In genomic region chr19:40908981-40909380, GRCh38 we compare ENCODE assay signal across 10 cellular contexts. TPM values are rescaled to one million over a fixed set of nuclear protein-coding genes. Genes with fewer than 3 reads are reported as not detected.
DNase-seq lines count a peak whose midpoint lies in the region; ATAC-seq, FAIRE-seq and TF ChIP-seq lines count a peak whose summit lies in the region.
"Had no signal": no experiment of that assay in that cellular context is flagged by ENCODE, and none has a peak within 500 bp of the region (broad histone marks: within the 10 kb centered on the region; RNA-seq: fewer than 3 reads in every experiment).

No MANE protein-coding gene starts in this region.

- peak overlapping the region; percentile 86 for H3K4me2 ChIP-seq in GM23338

- peak; percentile 87 for ATAC-seq in GM23338
- ATAC-seq in GM18867 (IDR thresholded peaks at IDR 0.05; ENCODE audit: unreplicated experiment): no peak
- no peak for ATAC-seq in GM19397 (IDR thresholded peaks at IDR 0.05; ENCODE audit: unreplicated experiment)

- H3K27me3 ChIP-seq in GM23338 (ENCODE audit: insufficient read depth) (no peaks in the 10 kb centered on the region), tibial nerve (no peaks in the 10 kb centered on the region)
- H3K27me3 ChIP-seq: uterus had no signal

- H3F3A ChIP-seq in GM23338 (replicated peaks; ENCODE audit: low read depth): 0 out of 2 replicates have a peak, but pooled peaks cover 2% of the 10 kb centered on the region

- peaks cover 18% of the 10 kb centered on the region for H3K36me3 Mint-ChIP-seq in GM23338 (ENCODE audit: low read depth)

- H3K36me3 ChIP-seq in GM23338 (ENCODE audit: insufficient read depth) (no peaks in the 10 kb centered on the region), tibial nerve (no peaks in the 10 kb centered on the region)
- H3K36me3 ChIP-seq: uterus had no signal

- H3K4me3 ChIP-seq in GM23338 (peak overlapping the region; percentile 61), fibroblast of villous mesenchyme (ENCODE audit: low read depth, low read length) (peak overlapping the region; percentile 29), tibial nerve (peak overlapping the region in 1 of 4 donors; percentile 29)

- FAIRE-seq in GM19239 (lab: Jason Lieb, UNC): no peak
- FAIRE-seq: colon had no signal

- TF ChIP-seq CTCF in C4-2B (conservative IDR thresholded peaks at IDR 0.05) (peak; percentile 30), GM23338 (conservative IDR thresholded peaks at IDR 0.05; ENCODE audit: low read depth in 2 of 2) (peak; percentile 36 to 73; a peak in 3 of 4 replicates), fibroblast of villous mesenchyme (IDR thresholded peaks at IDR 0.05; ENCODE audit: insufficient read depth, low read depth, low read length) (peak; percentile 68), tibial nerve (IDR thresholded peaks at IDR 0.05) (peak in 2 of 5 experiments; percentile 37 to 39)

- peaks cover 8% of the 10 kb centered on the region for H3K27me3 Mint-ChIP-seq in GM23338 (ENCODE audit: insufficient read depth, low read depth, poor library complexity)

- H3K4me1 Mint-ChIP-seq in GM23338: peaks cover 8% of the 10 kb centered on the region; the same call in 2 of the 3 replicates

- peaks cover 42% of the 10 kb centered on the region for H3K9me3 Mint-ChIP-seq in GM23338

- no peak for TF ChIP-seq EP300 in tibial nerve (IDR thresholded peaks at IDR 0.05)

- H3K27ac Mint-ChIP-seq in GM23338: no peak overlapping the region

- H2AFZ ChIP-seq in GM23338: peak overlapping the region; percentile 94; the same call in 1 of the 2 replicates

- DNase-seq in GM23338 (ENCODE audit: low spot score) (peak; percentile 56), T follicular helper cell (ENCODE audit: low read depth) (peak; percentile 14), fibroblast of villous mesenchyme (ENCODE audit: low read depth) (peak; percentile 69), GM19239 (ENCODE audit: insufficient read length, low spot score) (no peak), tibial nerve (ENCODE audit: low spot score in 2 of 2) (no peak)

- peaks cover 0 to 18% (median 0%) of the 10 kb centered on the region in 4 donors for H3K9me3 ChIP-seq in tibial nerve
- H3K9me3 ChIP-seq: uterus had no signal

- peaks cover 7% of the 10 kb centered on the region; the same call in 1 of the 2 replicates for H3K4me1 ChIP-seq in GM23338 (ENCODE audit: insufficient read depth)
- no peaks in the 10 kb centered on the region for H3K4me1 ChIP-seq in tibial nerve
- H3K4me1 ChIP-seq: uterus had no signal

- 25 to 46% methylated on average over 6 of the region's 6 CpGs for WGBS in tibial nerve, 2 donors

- H3K79me2 ChIP-seq in GM23338 (replicated peaks; ENCODE audit: insufficient read depth): no peaks in the 10 kb centered on the region

- peak overlapping the region; percentile 61 for H3K4me3 Mint-ChIP-seq in GM23338

- no peaks in the 10 kb centered on the region for H4K20me1 ChIP-seq in GM23338 (replicated peaks; ENCODE audit: insufficient read depth)

- H3K27ac ChIP-seq in C4-2B: no peak overlapping the region
- no peak overlapping the region for H3K27ac ChIP-seq in GM23338 (ENCODE audit: low read depth)
- no peak overlapping the region for H3K27ac ChIP-seq in tibial nerve

- TF ChIP-seq POLR2A in tibial nerve (IDR thresholded peaks at IDR 0.05): no peak

- no peaks in the 10 kb centered on the region for H3K9me2 ChIP-seq in GM23338 (ENCODE audit: insufficient read depth)

TF ChIP-seq in GM23338, 12 proteins besides CTCF, POLR2A, EP300 and RAD21:
- TF ChIP-seq POLR2AphosphoS5 (IDR thresholded peaks at IDR 0.05; ENCODE audit: low read depth): no peak
- no peak for TF ChIP-seq JUNB (IDR thresholded peaks at IDR 0.05; ENCODE audit: unreplicated experiment)
- TF ChIP-seq ZNF114 (CRISPR knock-in tag; IDR thresholded peaks at IDR 0.05): no peak
- TF ChIP-seq ZNF462 (CRISPR knock-in tag; IDR thresholded peaks at IDR 0.05): no peak
- no peak for TF ChIP-seq ZNF331 (CRISPR knock-in tag; IDR thresholded peaks at IDR 0.05; ENCODE audit: low read depth)

RNA-seq across cellular contexts. Expression of gene CYP2A7, which starts 26.9 kb away (rescaled TPM):
- 4.8 TPM in 1 of 2 replicates, not detected in the other for total RNA-seq in GM23338 (2014; rRNA removed; shearing (Covaris generic))
- not detected in 2 replicates for polyA plus RNA-seq in GM23338 (2016; fragmentation: Nextera tagmentation; extraction: Ambion mirVana)
- not detected in 2 replicates for total RNA-seq in fibroblast of villous mesenchyme
- not detected for total RNA-seq in tibial nerve

RNA-seq across cellular contexts. Expression of gene CYP2A6, which starts 58.7 kb away (rescaled TPM):
- not detected in 2 replicates for total RNA-seq in GM23338 (2014; rRNA removed; shearing (Covaris generic))
- polyA plus RNA-seq in GM23338 (2016; fragmentation: Nextera tagmentation; extraction: Ambion mirVana): 0.39 TPM in 1 of 2 replicates, not detected in the other
- total RNA-seq in fibroblast of villous mesenchyme (not detected in 2 replicates), tibial nerve (1 to 10 TPM in 1 of 4 donors, not detected in 3; 7.3 TPM)

Comparison
In these comparisons a context has a peak if more than half of its experiments do, and no peak if none do; other contexts are left out.
1. DNase-seq: peak in GM23338 (single experiment), T follicular helper cell (single experiment) and fibroblast of villous mesenchyme (single experiment); none in GM19239 (single experiment) and tibial nerve (0 of 2).